In genomic region chr7:148915211-148915610, GRCh38 we compare ENCODE assay signal across 17 cellular contexts. TPM values are rescaled to one million over a fixed set of nuclear protein-coding genes. Genes with fewer than 3 reads are reported as not detected.
A peak's percentile ranks its signal among the peaks of the same experiment; 100 is the strongest.
DNase-seq lines count a peak whose midpoint lies in the region; ATAC-seq, FAIRE-seq and TF ChIP-seq lines count a peak whose summit lies in the region.
"Had no signal": no experiment of that assay in that cellular context is flagged by ENCODE, and none has a peak within 500 bp of the region (broad histone marks: within the 10 kb centered on the region; RNA-seq: fewer than 3 reads in every experiment).

No MANE protein-coding gene starts in this region.

- POLR2A ChIA-PET in activated B cell treated with CpG ODN at 0.5 μM for 24 hours (lab: Charles Lee): interaction anchor here (1.1 to 2.1 kb wide), 4 partner anchors 24 to 113 kb away, joined by 4 to 15 read pairs (median 8); partner anchors contain the start of gene PDIA4
- POLR2A ChIA-PET in GM12878 (lab: Charles Lee): no interaction called here
- POLR2A ChIA-PET in MCF 10A (lab: Yijun Ruan, JAX): interaction anchor here (1.0 to 2.0 kb wide), 3 partner anchors 25 to 32 kb away, joined by 3 to 5 read pairs (median 3); no protein-coding TSS in a partner anchor

- TF ChIP-seq CTCF in activated B cell treated with CpG ODN at 0.5 μM for 24 hours (IDR thresholded peaks at IDR 0.05): no peak
- no peak for TF ChIP-seq CTCF in GM12878 (IDR thresholded peaks at IDR 0.05 in 2 of 3, conservative IDR thresholded peaks at IDR 0.05 in 1 of 3; ENCODE audit: control insufficient read depth in 2 of 3, extremely low read depth in 1 of 3, insufficient read depth in 1 of 3, low read depth in 3 of 3, low read length in 3 of 3)
- TF ChIP-seq CTCF in MCF 10A (IDR thresholded peaks at IDR 0.05; ENCODE audit: unreplicated experiment): no peak

- no peak for FAIRE-seq in GM12878 (lab: Jason Lieb, UNC)
- FAIRE-seq: H1 had no signal

- no peaks in the 10 kb centered on the region for H3K79me2 ChIP-seq in GM12878 (ENCODE audit: control insufficient read depth, insufficient read depth, low read length)

- H3K27me3 ChIP-seq in GM12878 (replicated peaks in 1 of 2; ENCODE audit: control insufficient read depth in 2 of 2, insufficient read depth in 2 of 2, low read length in 1 of 2): peaks cover 1 to 5% of the 10 kb centered on the region in 2 experiments; a peak in 3 of 4 replicates
- H3K27me3 ChIP-seq: cardiac muscle cell had no signal

- ATAC-seq in activated B cell treated with CpG ODN at 0.5 μM for 24 hours (ENCODE audit: low read depth) (peak; percentile 58), GM12878 (peak; percentile 7; the same call in 1 of the 3 replicates), HG03342 (IDR thresholded peaks at IDR 0.05; ENCODE audit: unreplicated experiment) (no peak)
- no peak for ATAC-seq in stimulated activated naive CD8-positive, alpha-beta T cell treated with anti-CD3 and anti-CD28 coated beads, Interleukin-15, amount 100 ng/mL, for 72 hours

- no peak for TF ChIP-seq EP300 in GM12878 (IDR thresholded peaks at IDR 0.05; ENCODE audit: borderline replicate concordance in 1 of 2, control insufficient read depth in 1 of 2, low read depth in 2 of 2, low read length in 2 of 2)

- H3K27ac ChIP-seq in GM12878 (ENCODE audit: control insufficient read depth, insufficient read depth): no peak overlapping the region
- H3K27ac ChIP-seq: cardiac muscle cell, lower lobe of right lung, stomach, VCaP had no signal

- H3K9ac ChIP-seq in GM12878 (ENCODE audit: control insufficient read depth, insufficient read depth, low read length): no peak overlapping the region

- in situ Hi-C loops in GM12878 (cut with MboI): no loop called here

- H2AFZ ChIP-seq in GM12878 (ENCODE audit: control insufficient read depth, low read depth, low read length): no peak overlapping the region; the same call in 1 of the 2 replicates

- H3K27me3 Mint-ChIP-seq in activated naive CD4-positive, alpha-beta T cell treated with anti-CD3 and anti-CD28 coated beads, Interleukin-2, amount 50 U/mL, for 24 hours: no peaks in the 10 kb centered on the region
- H3K27me3 Mint-ChIP-seq in activated B cell treated with CpG ODN at 0.5 μM for 24 hours: no peaks in the 10 kb centered on the region
- H3K27me3 Mint-ChIP-seq in stimulated activated naive CD8-positive, alpha-beta T cell treated with anti-CD3 and anti-CD28 coated beads, Interleukin-15, amount 100 ng/mL, for 72 hours: no peaks in the 10 kb centered on the region
- no peaks in the 10 kb centered on the region for H3K27me3 Mint-ChIP-seq in MCF 10A (ENCODE audit: insufficient read depth, unreplicated experiment)

- no peaks in the 10 kb centered on the region for H3K36me3 ChIP-seq in GM12878 (ENCODE audit: control insufficient read depth in 2 of 2, insufficient read depth in 2 of 2, low read length in 1 of 2)
- H3K36me3 ChIP-seq: cardiac muscle cell, lower lobe of right lung, stomach had no signal

- no TSS peak for BruUV-seq in GM12878 (replicated peaks; lab: Mats Ljungman, UMichigan)
- BruUV-seq in MCF 10A (replicated peaks; lab: Mats Ljungman, UMichigan): no TSS peak

- H4K20me1 ChIP-seq in GM12878 (ENCODE audit: control insufficient read depth, insufficient read depth): no peaks in the 10 kb centered on the region; the same call in 1 of the 2 replicates

- whole genome bisulfite sequencing in GM12878 (ENCODE audit: insufficient coverage, insufficient replicate concordance, low lambda C conversion rate, missing lambda C conversion rate): 5% methylated on average over 7 of the region's 7 CpGs

- TF ChIP-seq RAD21 in GM12878 (IDR thresholded peaks at IDR 0.05; ENCODE audit: insufficient read depth, low read depth, low read length): no peak

- no peak for TF ChIP-seq POLR2A in GM12878 (IDR thresholded peaks at IDR 0.05; ENCODE audit: low read depth, low read length)

- H3K36me3 Mint-ChIP-seq in activated naive CD4-positive, alpha-beta T cell treated with anti-CD3 and anti-CD28 coated beads, Interleukin-2, amount 50 U/mL, for 24 hours: no peaks in the 10 kb centered on the region
- H3K36me3 Mint-ChIP-seq in activated B cell treated with CpG ODN at 0.5 μM for 24 hours (ENCODE audit: low read depth) (no peaks in the 10 kb centered on the region), MCF 10A (ENCODE audit: insufficient read depth, unreplicated experiment) (no peaks in the 10 kb centered on the region)

- RAD21 ChIA-PET in GM12878 (lab: Charles Lee; ENCODE audit: unreplicated experiment): interaction anchor here (1.1 kb wide), 1 partner anchor 26 kb away, joined by 4 read pairs; no protein-coding TSS in a partner anchor

- H3K4me2 ChIP-seq in GM12878 (ENCODE audit: control insufficient read depth, insufficient read depth): peak overlapping the region; percentile 52

- no peaks in the 10 kb centered on the region for H3K9me3 ChIP-seq in GM12878 (replicated peaks; ENCODE audit: control insufficient read depth, insufficient read depth, low read length)
- H3K9me3 ChIP-seq: lower lobe of right lung, stomach had no signal

- H3K9me3 Mint-ChIP-seq in activated naive CD4-positive, alpha-beta T cell treated with anti-CD3 and anti-CD28 coated beads, Interleukin-2, amount 50 U/mL, for 24 hours: no peaks in the 10 kb centered on the region
- no peaks in the 10 kb centered on the region for H3K9me3 Mint-ChIP-seq in activated B cell treated with CpG ODN at 0.5 μM for 24 hours
- no peaks in the 10 kb centered on the region for H3K9me3 Mint-ChIP-seq in stimulated activated naive CD8-positive, alpha-beta T cell treated with anti-CD3 and anti-CD28 coated beads, Interleukin-15, amount 100 ng/mL, for 72 hours
- H3K9me3 Mint-ChIP-seq in MCF 10A (ENCODE audit: unreplicated experiment): no peaks in the 10 kb centered on the region
- H3K9me3 Mint-ChIP-seq: endodermal cell had no signal

- peaks cover 67% of the 10 kb centered on the region for H3K4me1 Mint-ChIP-seq in activated naive CD4-positive, alpha-beta T cell treated with anti-CD3 and anti-CD28 coated beads, Interleukin-2, amount 50 U/mL, for 24 hours
- peaks cover 42% of the 10 kb centered on the region for H3K4me1 Mint-ChIP-seq in activated B cell treated with CpG ODN at 0.5 μM for 24 hours
- peaks cover 81% of the 10 kb centered on the region for H3K4me1 Mint-ChIP-seq in stimulated activated naive CD8-positive, alpha-beta T cell treated with anti-CD3 and anti-CD28 coated beads, Interleukin-15, amount 100 ng/mL, for 72 hours
- peaks cover 10% of the 10 kb centered on the region for H3K4me1 Mint-ChIP-seq in MCF 10A (ENCODE audit: insufficient read depth, unreplicated experiment)
- H3K4me1 Mint-ChIP-seq: endodermal cell had no signal

- intact Hi-C loops in activated B cell treated with CpG ODN at 0.5 μM for 24 hours (cut with micrococcal nuclease) (loop anchor here (2.0 kb wide), 1 partner anchor 16 kb away; no protein-coding TSS in a partner anchor), GM12878 (cut with micrococcal nuclease; ENCODE audit: unreplicated experiment) (no loop called here), MCF 10A (cut with micrococcal nuclease) (loop anchor here (10.0 kb wide), 1 partner anchor 590 kb away; no protein-coding TSS in a partner anchor)

- CTCF ChIA-PET in activated B cell treated with CpG ODN at 0.5 μM for 24 hours (lab: Charles Lee): interaction anchor here (1.3 kb wide), 1 partner anchor 27 kb away, joined by 3 read pairs; no protein-coding TSS in a partner anchor
- CTCF ChIA-PET in GM12878 (lab: Yijun Ruan, JAX): interaction anchor here (0.9 kb wide), 1 partner anchor 19 kb away, joined by 4 read pairs; no protein-coding TSS in a partner anchor
- CTCF ChIA-PET in MCF 10A (lab: Yijun Ruan, JAX): interaction anchor here (1.0 kb wide), 1 partner anchor 10 kb away, joined by 3 read pairs; no protein-coding TSS in a partner anchor

- SMC1A ChIA-PET in GM12878 (lab: Charles Lee; ENCODE audit: uncharacterized antibody, unreplicated experiment): interaction anchor here (1.3 to 1.5 kb wide), 2 partner anchors 8 to 26 kb away, joined by 3 to 4 read pairs; no protein-coding TSS in a partner anchor

- peak overlapping the region; percentile 86 for H3K4me3 Mint-ChIP-seq in activated naive CD4-positive, alpha-beta T cell treated with anti-CD3 and anti-CD28 coated beads, Interleukin-2, amount 50 U/mL, for 24 hours
- peak overlapping the region; percentile 32 for H3K4me3 Mint-ChIP-seq in activated B cell treated with CpG ODN at 0.5 μM for 24 hours
- H3K4me3 Mint-ChIP-seq in stimulated activated naive CD8-positive, alpha-beta T cell treated with anti-CD3 and anti-CD28 coated beads, Interleukin-15, amount 100 ng/mL, for 72 hours: peak overlapping the region; percentile 51 to 80
- H3K4me3 Mint-ChIP-seq in MCF 10A (ENCODE audit: unreplicated experiment): no peak overlapping the region
- H3K4me3 Mint-ChIP-seq: endodermal cell had no signal

- H3K27ac Mint-ChIP-seq in activated naive CD4-positive, alpha-beta T cell treated with anti-CD3 and anti-CD28 coated beads, Interleukin-2, amount 50 U/mL, for 24 hours: peak overlapping the region; percentile 100
- H3K27ac Mint-ChIP-seq in activated B cell treated with CpG ODN at 0.5 μM for 24 hours: peak overlapping the region; percentile 75
- peak overlapping the region; percentile 96 to 99 for H3K27ac Mint-ChIP-seq in stimulated activated naive CD8-positive, alpha-beta T cell treated with anti-CD3 and anti-CD28 coated beads, Interleukin-15, amount 100 ng/mL, for 72 hours
- H3K27ac Mint-ChIP-seq in MCF 10A (ENCODE audit: low read depth, unreplicated experiment): no peak overlapping the region
- H3K27ac Mint-ChIP-seq: endodermal cell had no signal

- peaks cover 40% of the 10 kb centered on the region for H3K4me1 ChIP-seq in GM12878 (ENCODE audit: control insufficient read depth, insufficient read depth, low read length)
- H3K4me1 ChIP-seq: lower lobe of right lung had no signal

- no peak for DNase-seq in activated naive CD4-positive, alpha-beta T cell treated with anti-CD3 and anti-CD28 coated beads, Interleukin-2, amount 50 U/mL, for 16 hours
- DNase-seq in activated B cell treated with CpG ODN at 0.5 μM for 24 hours: no peak
- DNase-seq in GM12878 (ENCODE audit: low read depth, low spot score): no peak
- DNase-seq in stimulated activated naive CD8-positive, alpha-beta T cell treated with anti-CD3 and anti-CD28 coated beads, Interleukin-15, amount 100 ng/mL, for 72 hours: no peak
- no peak for DNase-seq in MCF 10A (ENCODE audit: unreplicated experiment)
- no peak for DNase-seq in NCI-H1092 (lab: John Stamatoyannopoulos, UW)
- DNase-seq: endodermal cell, KG1, lower lobe of right lung, NCI-H1417, NCI-H345, stomach had no signal

- H3K4me3 ChIP-seq in GM12878: 0 out of 2 replicates have a peak overlapping the region, but pooled peaks have one; percentile 2
- H3K4me3 ChIP-seq: cardiac muscle cell, lower lobe of right lung, stomach had no signal

RNA-seq across cellular contexts. Expression of gene EZH2, which starts 31.1 kb away (rescaled TPM):
- 17.6 and 19.6 TPM in 2 replicates for total RNA-seq in activated B cell treated with CpG ODN at 0.5 μM for 24 hours
- 74.5 and 78.5 TPM in 2 replicates for total RNA-seq in GM12878 (2013; cell fraction: nucleolus; rRNA removed)
- 25.5 and 28.8 TPM in 2 replicates for total RNA-seq in GM12878 (2014; rRNA removed)
- 29.5 and 31.6 TPM in 2 replicates for total RNA-seq in GM12878 (2014; rRNA removed; fragmentation: Illumina TruSeq; extraction: Trizol)
- total RNA-seq in GM12878 (2021): 34.4 and 37.9 TPM in 2 replicates
- polyA plus RNA-seq in GM12878 (2011; ENCODE audit: low read depth): 25.2 TPM
- 69.6 and 85.0 TPM in 2 replicates for polyA plus RNA-seq in GM12878 (2011; rRNA removed)
- polyA plus RNA-seq in GM12878 (2011; cell fraction: cytosol; rRNA removed): 35.5 and 37.7 TPM in 2 replicates
- polyA plus RNA-seq in GM12878 (2011; cell fraction: nucleus; rRNA removed): 144 and 148 TPM in 2 replicates
- polyA plus RNA-seq in GM12878 (2012): 30.3 and 38.2 TPM in 2 replicates
- polyA plus RNA-seq in GM12878 (2014; fragmentation: Illumina TruSeq; extraction: Trizol): 51.0 and 60.9 TPM in 2 replicates
- 10 to 100 TPM; 19.4 to 20.2 TPM for polyA plus RNA-seq in GM12878 (2014; fragmentation: Nextera tagmentation; extraction: Ambion mirVana)
- polyA plus RNA-seq in GM12878 (2014; rRNA removed): 39.1 and 43.7 TPM in 2 replicates
- 10 to 100 TPM; 48.3 to 49.4 TPM for polyA plus RNA-seq in GM12878 (2016; fragmentation: Nextera tagmentation; extraction: Ambion mirVana)
- polyA minus RNA-seq in GM12878 (2011; rRNA and poly(A)+ RNA removed): 34.8 and 35.1 TPM in 2 replicates
- polyA minus RNA-seq in GM12878 (2011; cell fraction: cytosol; rRNA and poly(A)+ RNA removed): 13.8 and 17.4 TPM in 2 replicates
- polyA minus RNA-seq in GM12878 (2011; cell fraction: nucleus; rRNA and poly(A)+ RNA removed): 33.6 and 47.6 TPM in 2 replicates
- total RNA-seq in MCF 10A (2022): 30.6 and 48.1 TPM in 2 replicates

Comparison
In these comparisons a context has a peak if more than half of its experiments do, and no peak if none do; other contexts are left out.
1. ATAC-seq: peak in activated B cell treated with CpG ODN at 0.5 μM for 24 hours (single experiment) and GM12878 (single experiment); none in stimulated activated naive CD8-positive, alpha-beta T cell treated with anti-CD3 and anti-CD28 coated beads, Interleukin-15, amount 100 ng/mL, for 72 hours (single experiment) and HG03342 (single experiment).